In genomic region chr13:20197361-20197834, GRCh38 we compare ENCODE assay signal across 8 cellular contexts. TPM values are rescaled to one million over a fixed set of nuclear protein-coding genes. Genes with fewer than 3 reads are reported as not detected.
A peak's percentile ranks its signal among the peaks of the same experiment; 100 is the strongest.
DNase-seq lines count a peak whose midpoint lies in the region; ATAC-seq and TF ChIP-seq lines count a peak whose summit lies in the region.

No MANE protein-coding gene starts in this region.

- intact Hi-C loops in ovary (cut with DNase I), result no loop called here

- no peaks in the 10 kb centered on the region for H4K20me1 ChIP-seq in Karpas-422 (ENCODE audit: insufficient read depth, low read depth, low read length)

- H3K79me2 ChIP-seq in Karpas-422 (ENCODE audit: low read length), result no peaks in the 10 kb centered on the region

- H3K9ac ChIP-seq in Karpas-422 (ENCODE audit: low read length), result peak overlapping the region; percentile 53

- H2AFZ ChIP-seq in Karpas-422 (ENCODE audit: low read length), result peak overlapping the region; percentile 90

- no peaks in the 10 kb centered on the region for H3K9me2 ChIP-seq in Karpas-422 (replicated peaks; ENCODE audit: insufficient read depth, low read length)

- no peaks in the 10 kb centered on the region for H3K36me3 ChIP-seq in Karpas-422 (ENCODE audit: insufficient read depth, low read length)
- no peaks in the 10 kb centered on the region for H3K36me3 ChIP-seq in ovary

- WGBS in ovary, 3 donors, result 8 to 12% (median 8%) methylated on average over 5 of the region's 5 CpGs

- no peaks in the 10 kb centered on the region for H3K9me3 Mint-ChIP-seq in activated naive CD4-positive, alpha-beta T cell treated with anti-CD3 and anti-CD28 coated beads, Interleukin-2, amount 50 U/mL, for 72 hours

- TF ChIP-seq POLR2A in ovary (IDR thresholded peaks at IDR 0.05), result no peak

- TF ChIP-seq EP300 in ovary (IDR thresholded peaks at IDR 0.05), result no peak

- H3K36me3 Mint-ChIP-seq in activated naive CD4-positive, alpha-beta T cell treated with anti-CD3 and anti-CD28 coated beads, Interleukin-2, amount 50 U/mL, for 72 hours, result peaks cover 0 to 9% of the 10 kb centered on the region in 2 donors

- H3K4me3 ChIP-seq in Karpas-422 (ENCODE audit: low read length), result no peak overlapping the region
- no peak overlapping the region for H3K4me3 ChIP-seq in fibroblast of mammary gland (ENCODE audit: control insufficient read depth, low read depth, low read length)
- no peak overlapping the region for H3K4me3 ChIP-seq in ovary

- peak overlapping the region; percentile 56 for H3K4me2 ChIP-seq in Karpas-422 (ENCODE audit: low read depth, low read length, poor library complexity, severe bottlenecking)

- H3K27me3 ChIP-seq in Karpas-422 (ENCODE audit: low read length), result no peaks in the 10 kb centered on the region
- peaks cover 2% of the 10 kb centered on the region for H3K27me3 ChIP-seq in ovary

- H3K4me1 ChIP-seq in Karpas-422 (ENCODE audit: low read length) (peaks cover 24% of the 10 kb centered on the region), ovary (ENCODE audit: insufficient read depth) (peaks cover 4% of the 10 kb centered on the region)

- peak; percentile 80 for TF ChIP-seq CTCF in fibroblast of mammary gland (conservative IDR thresholded peaks at IDR 0.05; ENCODE audit: control insufficient read depth, insufficient read depth, low read depth, low read length)
- peak in 2 of 3 donors; percentile 14 to 22 for TF ChIP-seq CTCF in ovary (IDR thresholded peaks at IDR 0.05)

- no peaks in the 10 kb centered on the region for H3K9me3 ChIP-seq in Karpas-422 (ENCODE audit: low read length)
- peaks cover 0 to 3% of the 10 kb centered on the region in 2 donors for H3K9me3 ChIP-seq in ovary

- peak; percentile 40 to 42 for ATAC-seq in activated naive CD4-positive, alpha-beta T cell treated with anti-CD3 and anti-CD28 coated beads, Interleukin-2, amount 50 U/mL, for 72 hours
- peak; percentile 59 for ATAC-seq in SK-N-SH treated with all-trans-retinoic acid at 6 μM for 48 hours

- H3K27ac Mint-ChIP-seq in activated naive CD4-positive, alpha-beta T cell treated with anti-CD3 and anti-CD28 coated beads, Interleukin-2, amount 50 U/mL, for 72 hours, result no peak overlapping the region

- H3K27ac ChIP-seq in Karpas-422 (ENCODE audit: low read length) (no peak overlapping the region), ovary (no peak overlapping the region)

- DNase-seq in activated naive CD4-positive, alpha-beta T cell treated with anti-CD3 and anti-CD28 coated beads, Interleukin-2, amount 50 U/mL, for 72 hours (ENCODE audit: low spot score in 2 of 2), result no peak
- DNase-seq in activated naive CD4-positive, alpha-beta T cell (lab: John Stamatoyannopoulos, UW), result no peak
- peak; percentile 86 for DNase-seq in Karpas-422
- peak; percentile 66 for DNase-seq in fibroblast of mammary gland (ENCODE audit: low read depth)
- no peak for DNase-seq in ovary
- DNase-seq in islet precursor cell, result no peak
- no peak for DNase-seq in activated T-cell treated with anti-CD3 and anti-CD28 coated beads, Interleukin-2, amount 50 U/mL, for 48 hours

TF ChIP-seq in SK-N-SH treated with all-trans-retinoic acid at 6 μM for 48 hours, 23 proteins besides CTCF, POLR2A, EP300 and RAD21:
- no peak for TF ChIP-seq CREB5 (CRISPR knock-in tag; IDR thresholded peaks at IDR 0.05; ENCODE audit: low read depth)

RNA-seq across cellular contexts. Expression of gene GJB2, which starts 4.7 kb away (rescaled TPM):
- total RNA-seq in activated naive CD4-positive, alpha-beta T cell treated with anti-CD3 and anti-CD28 coated beads, Interleukin-2, amount 50 U/mL, for 72 hours, result 1 to 10 TPM; 1.5 to 2.7 TPM
- total RNA-seq in Karpas-422 (2014; rRNA removed; shearing (Covaris generic); ENCODE audit: low replicate concordance), result not detected in 2 replicates
- 1 to 10 TPM in 2 of 7 donors, under 1 TPM in 2, not detected in 3; 0.30 to 2.5 (median 1.4) TPM for total RNA-seq in ovary
- polyA plus RNA-seq in ovary, result under 1 TPM; 0.13 to 0.72 TPM

RNA-seq across cellular contexts. Expression of gene GJB6, which starts 34.7 kb away (rescaled TPM):
- 1 to 10 TPM; 1.3 to 4.7 TPM for total RNA-seq in activated naive CD4-positive, alpha-beta T cell treated with anti-CD3 and anti-CD28 coated beads, Interleukin-2, amount 50 U/mL, for 72 hours
- total RNA-seq in Karpas-422 (2014; rRNA removed; shearing (Covaris generic); ENCODE audit: low replicate concordance), result not detected in 2 replicates
- not detected for total RNA-seq in ovary
- polyA plus RNA-seq in ovary, result not detected

RNA-seq across cellular contexts. Expression of gene GJA3, which starts 36.5 kb away (rescaled TPM):
- under 1 TPM in 1 of 2 donors, not detected in 1; 0.45 TPM for total RNA-seq in activated naive CD4-positive, alpha-beta T cell treated with anti-CD3 and anti-CD28 coated beads, Interleukin-2, amount 50 U/mL, for 72 hours
- total RNA-seq in Karpas-422 (2014; rRNA removed; shearing (Covaris generic); ENCODE audit: low replicate concordance), result 5.0 and 5.8 TPM in 2 replicates
- under 1 TPM in 5 of 7 donors, not detected in 2; 0.08 to 0.34 (median 0.15) TPM for total RNA-seq in ovary
- polyA plus RNA-seq in ovary, result under 1 TPM; 0.12 to 0.20 TPM

Comparison
In these comparisons a context has a peak if more than half of its experiments do, and no peak if none do; other contexts are left out.
1. DNase-seq: peak in Karpas-422 (single experiment) and fibroblast of mammary gland (single experiment); none in activated naive CD4-positive, alpha-beta T cell treated with anti-CD3 and anti-CD28 coated beads, Interleukin-2, amount 50 U/mL, for 72 hours (0 of 2), activated naive CD4-positive, alpha-beta T cell (0 of 4), ovary (0 of 5), islet precursor cell (single experiment) and activated T-cell treated with anti-CD3 and anti-CD28 coated beads, Interleukin-2, amount 50 U/mL, for 48 hours (0 of 2).